In the genomic region with DNA sequence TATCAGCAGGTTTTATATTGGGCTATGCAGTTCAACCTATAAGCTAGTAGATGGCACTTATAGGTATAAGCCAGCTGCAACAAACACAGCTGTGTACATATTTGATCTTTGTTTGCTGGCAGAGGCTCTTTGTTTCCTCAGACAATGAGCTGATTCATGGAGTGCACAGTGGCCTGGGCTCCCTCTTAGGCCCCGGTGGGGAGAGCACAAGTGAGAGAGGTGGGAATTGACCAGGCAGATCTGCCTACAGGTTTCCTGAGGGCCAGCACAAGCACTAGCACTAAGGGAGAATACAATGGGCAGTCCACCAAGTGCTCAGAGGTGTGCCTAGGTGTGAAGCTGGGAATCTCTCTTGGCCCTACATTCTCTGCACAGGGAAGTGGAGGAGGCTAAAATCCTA, we compare ENCODE assay signal across 18 cellular contexts.
DNase-seq lines count a peak whose midpoint lies in the region; ATAC-seq and TF ChIP-seq lines count a peak whose summit lies in the region.
"Had no signal": no experiment of that assay in that cellular context is flagged by ENCODE, and none has a peak within 500 bp of the region (broad histone marks: within the 10 kb centered on the region; RNA-seq: fewer than 3 reads in every experiment).

No MANE protein-coding gene starts in this region.

- H3K4me1 Mint-ChIP-seq in WTC11 = peaks cover 8% of the 10 kb centered on the region
- H3K4me1 Mint-ChIP-seq: stimulated activated effector memory CD8-positive, alpha-beta T cell treated with anti-CD3 and anti-CD28 coated beads, Interleukin-12 subunit alpha, Interleukin-12 subunit beta, amount 100 ng/mL, for 72 hours had no signal

- TF ChIP-seq POLR2A in tibial nerve (IDR thresholded peaks at IDR 0.05) = no peak

- DNase-seq in Right ventricle myocardium inferior (ENCODE audit: missing footprints) = peak; percentile 25
- no peak for DNase-seq in left ventricle myocardium superior
- peak; percentile 84 for DNase-seq in NCI-H345 (lab: John Stamatoyannopoulos, UW)
- DNase-seq in WTC11 (ENCODE audit: low spot score) = no peak
- no peak for DNase-seq in aorta
- no peak for DNase-seq in tibial nerve (ENCODE audit: low spot score in 2 of 2)
- no peak for DNase-seq in activated naive CD4-positive, alpha-beta T cell (lab: John Stamatoyannopoulos, UW)
- no peak for DNase-seq in GM20000 (ENCODE audit: low spot score)
- DNase-seq: activated CD4-positive, CD25-positive, alpha-beta regulatory T cell; activated CD8-positive, alpha-beta T cell treated with anti-CD3 and anti-CD28 coated beads, Interleukin-2, amount 10 ng/mL, durations not matched to agents 7 days and 5 days; cortex of kidney; DMS79; MM.1S; NCI-H226; T-helper 2 cell had no signal

- no peaks in the 10 kb centered on the region for H3K27me3 ChIP-seq in aorta (ENCODE audit: control insufficient read depth in 1 of 2, insufficient read depth in 2 of 2, low read length in 1 of 2)
- H3K27me3 ChIP-seq in tibial nerve = no peaks in the 10 kb centered on the region
- H3K27me3 ChIP-seq: BLaER1 treated with 17β-estradiol and CSF1 and Interleukin-3, amounts not matched to agents 10 nM and 100 nM had no signal

- H3K4me3 ChIP-seq in aorta (ENCODE audit: low read length in 2 of 2) = no peak overlapping the region
- H3K4me3 ChIP-seq in tibial nerve = no peak overlapping the region
- H3K4me3 ChIP-seq: BLaER1 treated with 17β-estradiol and CSF1 and Interleukin-3, amounts not matched to agents 10 nM and 100 nM had no signal

- POLR2A ChIA-PET in WTC11 (lab: Charles Lee) = no interaction called here

- peaks cover 4% of the 10 kb centered on the region; the same call in 1 of the 2 replicates for H3K9me3 Mint-ChIP-seq in WTC11
- H3K9me3 Mint-ChIP-seq: stimulated activated effector memory CD8-positive, alpha-beta T cell treated with anti-CD3 and anti-CD28 coated beads, Interleukin-12 subunit alpha, Interleukin-12 subunit beta, amount 100 ng/mL, for 72 hours had no signal

- H3K36me3 ChIP-seq in aorta (ENCODE audit: control insufficient read depth in 1 of 2, insufficient read depth in 2 of 2, low read length in 1 of 2) (no peaks in the 10 kb centered on the region), tibial nerve (no peaks in the 10 kb centered on the region)
- H3K36me3 ChIP-seq: BLaER1 treated with 17β-estradiol and CSF1 and Interleukin-3, amounts not matched to agents 10 nM and 100 nM had no signal

- intact Hi-C loops in Right ventricle myocardium inferior (cut with DNase I) = no loop called here
- intact Hi-C loops in left ventricle myocardium superior (cut with micrococcal nuclease) = no loop called here
- intact Hi-C loops in aorta (cut with DNase I) = no loop called here

- H3K27ac ChIP-seq in aorta (ENCODE audit: low read depth in 1 of 2, low read length in 2 of 2) = no peak overlapping the region
- no peak overlapping the region for H3K27ac ChIP-seq in tibial nerve
- H3K27ac ChIP-seq: BLaER1 treated with 17β-estradiol and CSF1 and Interleukin-3, amounts not matched to agents 10 nM and 100 nM had no signal

- 72 to 91% methylated on average over 1 of the region's 1 CpG for WGBS in aorta, 2 donors
- WGBS in tibial nerve, 2 donors = 36 to 50% methylated on average over 1 of the region's 1 CpG

- H3K9me3 ChIP-seq in aorta (ENCODE audit: control insufficient read depth, low read length) = no peaks in the 10 kb centered on the region
- peaks cover 0 to 5% (median 0%) of the 10 kb centered on the region in 4 donors for H3K9me3 ChIP-seq in tibial nerve
- H3K9me3 ChIP-seq: BLaER1 treated with 17β-estradiol and CSF1 and Interleukin-3, amounts not matched to agents 10 nM and 100 nM had no signal

- H3K36me3 Mint-ChIP-seq in WTC11 = no peaks in the 10 kb centered on the region
- H3K36me3 Mint-ChIP-seq: activated naive CD8-positive, alpha-beta T cell; stimulated activated effector memory CD8-positive, alpha-beta T cell treated with anti-CD3 and anti-CD28 coated beads, Interleukin-12 subunit alpha, Interleukin-12 subunit beta, amount 100 ng/mL, for 72 hours had no signal

- no peak for TF ChIP-seq CTCF in WTC11 (IDR thresholded peaks at IDR 0.05)
- no peak for TF ChIP-seq CTCF in tibial nerve (IDR thresholded peaks at IDR 0.05)
- TF ChIP-seq CTCF in GM20000 (IDR thresholded peaks at IDR 0.05; ENCODE audit: extremely low read depth, missing control alignments) = no peak

- CTCF ChIA-PET in WTC11 (lab: Charles Lee) = no interaction called here

- H3K27me3 Mint-ChIP-seq in WTC11 (ENCODE audit: low read depth) = no peaks in the 10 kb centered on the region
- H3K27me3 Mint-ChIP-seq: activated naive CD8-positive, alpha-beta T cell had no signal

- TF ChIP-seq EP300 in tibial nerve (IDR thresholded peaks at IDR 0.05) = no peak

- H3K27ac Mint-ChIP-seq in WTC11 = no peak overlapping the region
- H3K27ac Mint-ChIP-seq: activated CD8-positive, alpha-beta T cell treated with anti-CD3 and anti-CD28 coated beads, Interleukin-2, amount 10 ng/mL, durations not matched to agents 7 days and 5 days; activated naive CD8-positive, alpha-beta T cell; stimulated activated effector memory CD8-positive, alpha-beta T cell treated with anti-CD3 and anti-CD28 coated beads, Interleukin-12 subunit alpha, Interleukin-12 subunit beta, amount 100 ng/mL, for 72 hours had no signal

- ATAC-seq in Right ventricle myocardium inferior (no peak), left ventricle myocardium superior (no peak), WTC11 (peak; percentile 65), aorta (ENCODE audit: low FRiP score) (peak; percentile 29)
- ATAC-seq: activated CD8-positive, alpha-beta T cell treated with anti-CD3 and anti-CD28 coated beads, Interleukin-2, amount 10 ng/mL, durations not matched to agents 7 days and 5 days; stimulated activated effector memory CD8-positive, alpha-beta T cell treated with anti-CD3 and anti-CD28 coated beads, Interleukin-12 subunit alpha, Interleukin-12 subunit beta, amount 100 ng/mL, for 72 hours had no signal

- H3K4me1 ChIP-seq in aorta (ENCODE audit: control insufficient read depth in 1 of 2, insufficient read depth in 2 of 2, low read length in 2 of 2) (no peaks in the 10 kb centered on the region), tibial nerve (no peaks in the 10 kb centered on the region)
- H3K4me1 ChIP-seq: BLaER1 treated with 17β-estradiol and CSF1 and Interleukin-3, amounts not matched to agents 10 nM and 100 nM had no signal

- no peak overlapping the region for H3K4me3 Mint-ChIP-seq in WTC11
- H3K4me3 Mint-ChIP-seq: activated CD8-positive, alpha-beta T cell treated with anti-CD3 and anti-CD28 coated beads, Interleukin-2, amount 10 ng/mL, durations not matched to agents 7 days and 5 days; activated naive CD8-positive, alpha-beta T cell; stimulated activated effector memory CD8-positive, alpha-beta T cell treated with anti-CD3 and anti-CD28 coated beads, Interleukin-12 subunit alpha, Interleukin-12 subunit beta, amount 100 ng/mL, for 72 hours had no signal

TF ChIP-seq in WTC11, 78 proteins besides CTCF, POLR2A, EP300 and RAD21:
- TF ChIP-seq, protein P1, sequence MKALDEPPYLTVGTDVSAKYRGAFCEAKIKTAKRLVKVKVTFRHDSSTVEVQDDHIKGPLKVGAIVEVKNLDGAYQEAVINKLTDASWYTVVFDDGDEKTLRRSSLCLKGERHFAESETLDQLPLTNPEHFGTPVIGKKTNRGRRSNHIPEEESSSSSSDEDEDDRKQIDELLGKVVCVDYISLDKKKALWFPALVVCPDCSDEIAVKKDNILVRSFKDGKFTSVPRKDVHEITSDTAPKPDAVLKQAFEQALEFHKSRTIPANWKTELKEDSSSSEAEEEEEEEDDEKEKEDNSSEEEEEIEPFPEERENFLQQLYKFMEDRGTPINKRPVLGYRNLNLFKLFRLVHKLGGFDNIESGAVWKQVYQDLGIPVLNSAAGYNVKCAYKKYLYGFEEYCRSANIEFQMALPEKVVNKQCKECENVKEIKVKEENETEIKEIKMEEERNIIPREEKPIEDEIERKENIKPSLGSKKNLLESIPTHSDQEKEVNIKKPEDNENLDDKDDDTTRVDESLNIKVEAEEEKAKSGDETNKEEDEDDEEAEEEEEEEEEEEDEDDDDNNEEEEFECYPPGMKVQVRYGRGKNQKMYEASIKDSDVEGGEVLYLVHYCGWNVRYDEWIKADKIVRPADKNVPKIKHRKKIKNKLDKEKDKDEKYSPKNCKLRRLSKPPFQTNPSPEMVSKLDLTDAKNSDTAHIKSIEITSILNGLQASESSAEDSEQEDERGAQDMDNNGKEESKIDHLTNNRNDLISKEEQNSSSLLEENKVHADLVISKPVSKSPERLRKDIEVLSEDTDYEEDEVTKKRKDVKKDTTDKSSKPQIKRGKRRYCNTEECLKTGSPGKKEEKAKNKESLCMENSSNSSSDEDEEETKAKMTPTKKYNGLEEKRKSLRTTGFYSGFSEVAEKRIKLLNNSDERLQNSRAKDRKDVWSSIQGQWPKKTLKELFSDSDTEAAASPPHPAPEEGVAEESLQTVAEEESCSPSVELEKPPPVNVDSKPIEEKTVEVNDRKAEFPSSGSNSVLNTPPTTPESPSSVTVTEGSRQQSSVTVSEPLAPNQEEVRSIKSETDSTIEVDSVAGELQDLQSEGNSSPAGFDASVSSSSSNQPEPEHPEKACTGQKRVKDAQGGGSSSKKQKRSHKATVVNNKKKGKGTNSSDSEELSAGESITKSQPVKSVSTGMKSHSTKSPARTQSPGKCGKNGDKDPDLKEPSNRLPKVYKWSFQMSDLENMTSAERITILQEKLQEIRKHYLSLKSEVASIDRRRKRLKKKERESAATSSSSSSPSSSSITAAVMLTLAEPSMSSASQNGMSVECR (CRISPR knock-in tag; IDR thresholded peaks at IDR 0.05; ENCODE audit: borderline replicate concordance) = no peak
- TF ChIP-seq ETV6 (CRISPR knock-in tag; IDR thresholded peaks at IDR 0.05) (no peak), RORB (CRISPR knock-in tag; IDR thresholded peaks at IDR 0.05) (no peak), CREM (CRISPR knock-in tag; IDR thresholded peaks at IDR 0.05) (no peak), ZNF263 (CRISPR knock-in tag; IDR thresholded peaks at IDR 0.05; ENCODE audit: low read depth) (no peak), CREB1 (CRISPR knock-in tag; IDR thresholded peaks at IDR 0.05) (no peak), NFATC4 (CRISPR knock-in tag; IDR thresholded peaks at IDR 0.05) (no peak)

Comparison
In these comparisons a context has a peak if more than half of its experiments do, and no peak if none do; other contexts are left out.
1. DNase-seq: peak in Right ventricle myocardium inferior (single experiment) and NCI-H345 (single experiment); none in left ventricle myocardium superior (single experiment), WTC11 (single experiment), aorta (0 of 2), tibial nerve (0 of 2), activated naive CD4-positive, alpha-beta T cell (0 of 4) and GM20000 (single experiment).
2. ATAC-seq: peak in WTC11 (single experiment) and aorta (single experiment); none in Right ventricle myocardium inferior (single experiment) and left ventricle myocardium superior (single experiment).